ENCODE assay signal across 19 cellular contexts in the genomic region with DNA sequence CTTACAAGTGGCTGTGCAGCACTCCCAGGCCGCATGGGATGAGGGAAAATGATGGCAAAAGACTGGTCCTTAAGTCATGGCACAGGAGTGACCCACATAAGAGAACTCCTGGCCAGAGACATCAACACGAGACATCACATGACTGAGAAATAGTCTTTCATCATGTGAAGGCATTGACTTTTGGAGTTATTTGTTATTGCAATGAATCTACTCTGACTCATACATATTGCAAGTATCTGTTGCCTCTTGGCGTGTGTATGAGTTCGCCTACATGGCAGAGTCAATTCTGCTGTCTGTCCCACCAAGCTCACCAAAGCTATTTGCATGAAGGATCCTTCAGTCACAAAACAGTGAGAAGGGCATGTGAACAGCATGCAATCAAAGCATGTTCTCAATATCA. TPM values are rescaled to one million over a fixed set of nuclear protein-coding genes. Genes with fewer than 3 reads are reported as not detected.
DNase-seq lines count a peak whose midpoint lies in the region; ATAC-seq and TF ChIP-seq lines count a peak whose summit lies in the region.
"Had no signal": no experiment of that assay in that cellular context is flagged by ENCODE, and none has a peak within 500 bp of the region (broad histone marks: within the 10 kb centered on the region; RNA-seq: fewer than 3 reads in every experiment).

No MANE protein-coding gene starts in this region.

- TF ChIP-seq POLR2A in upper lobe of left lung (IDR thresholded peaks at IDR 0.05): no peak

- no peak for TF ChIP-seq CTCF in mammary epithelial cell (conservative IDR thresholded peaks at IDR 0.05 in 1 of 2, IDR thresholded peaks at IDR 0.05 in 1 of 2; ENCODE audit: extremely low read depth in 1 of 2, insufficient read depth in 1 of 2, low read depth in 1 of 2, low read length in 2 of 2)
- TF ChIP-seq CTCF in upper lobe of left lung (IDR thresholded peaks at IDR 0.05): no peak

- ATAC-seq in upper lobe of left lung (ENCODE audit: low FRiP score in 2 of 2) (peak in 1 of 2 donors; percentile 4), GM18498 (IDR thresholded peaks at IDR 0.05; ENCODE audit: unreplicated experiment) (no peak), HG02970 (IDR thresholded peaks at IDR 0.05; ENCODE audit: low FRiP score, unreplicated experiment) (no peak), HG03097 (IDR thresholded peaks at IDR 0.05; ENCODE audit: low FRiP score, unreplicated experiment) (no peak)
- ATAC-seq: K562 had no signal

- dilution Hi-C loops in mammary epithelial cell (cut with HindIII; ENCODE audit: low sequenced_read_pairs): no loop called here

- H3K36me3 ChIP-seq in GM23248 (ENCODE audit: low read depth) (no peaks in the 10 kb centered on the region), mammary epithelial cell (ENCODE audit: insufficient read depth, low read length) (no peaks in the 10 kb centered on the region), upper lobe of left lung (no peaks in the 10 kb centered on the region)

- H3K79me2 ChIP-seq in GM23248 (ENCODE audit: insufficient read depth) (no peaks in the 10 kb centered on the region), mammary epithelial cell (ENCODE audit: insufficient read depth, low read length) (no peaks in the 10 kb centered on the region)

- H3K4me1 ChIP-seq in GM23248 (ENCODE audit: insufficient read depth): peaks cover 50% of the 10 kb centered on the region
- H3K4me1 ChIP-seq in mammary epithelial cell (ENCODE audit: insufficient read depth, low read length): peaks cover 23% of the 10 kb centered on the region
- peaks cover 18 to 44% (median 25%) of the 10 kb centered on the region in 4 donors for H3K4me1 ChIP-seq in upper lobe of left lung

- peak overlapping the region; percentile 64 for H3K9ac ChIP-seq in GM23248
- no peak overlapping the region for H3K9ac ChIP-seq in mammary epithelial cell (ENCODE audit: insufficient read depth, low read length)

- intact Hi-C loops in mammary epithelial cell (cut with micrococcal nuclease): no loop called here

- peaks cover 34% of the 10 kb centered on the region for H3F3A ChIP-seq in GM23248 (ENCODE audit: insufficient read depth)

- 0 out of 2 replicates have a peak overlapping the region, but pooled peaks have one; percentile 55 for H2AFZ ChIP-seq in GM23248
- H2AFZ ChIP-seq in mammary epithelial cell (ENCODE audit: low read depth, low read length): no peak overlapping the region

- no TSS peak for BruUV-seq in mammary epithelial cell (replicated peaks; lab: Mats Ljungman, UMichigan)

- 13 to 16% methylated on average over 4 of the region's 4 CpGs for WGBS in GM23248 (ENCODE audit: low coverage in 1 of 2, low lambda C conversion rate in 2 of 2, missing lambda C conversion rate in 2 of 2), 2 experiments
- WGBS in mammary epithelial cell (ENCODE audit: low coverage, missing lambda C conversion rate): 47% methylated on average over 4 of the region's 4 CpGs
- 84 to 98% methylated on average over 4 of the region's 4 CpGs for WGBS in upper lobe of left lung, 2 donors

- H3K4me3 ChIP-seq in GM23248 (peak overlapping the region; percentile 10; the same call in 1 of the 2 replicates), mammary epithelial cell (replicated peaks in 1 of 3; ENCODE audit: insufficient read depth in 1 of 3, low read depth in 2 of 3, low read length in 3 of 3) (no peak overlapping the region), upper lobe of left lung (no peak overlapping the region)
- H3K4me3 ChIP-seq: K562 had no signal

- H4K20me1 ChIP-seq in GM23248 (ENCODE audit: insufficient read depth): no peaks in the 10 kb centered on the region
- H4K20me1 ChIP-seq in mammary epithelial cell (ENCODE audit: insufficient read depth, low read length): no peaks in the 10 kb centered on the region

- TF ChIP-seq EP300 in upper lobe of left lung (IDR thresholded peaks at IDR 0.05): no peak

- CTCF ChIA-PET in mammary epithelial cell (lab: Charles Lee; ENCODE audit: low non-redundant PET): interaction anchor here (0.6 to 1.0 kb wide), 2 partner anchors 12 to 1021 kb away, joined by 3 to 4 read pairs; no protein-coding TSS in a partner anchor

- no peaks in the 10 kb centered on the region for H3K9me3 ChIP-seq in GM23248 (ENCODE audit: low read depth)
- H3K9me3 ChIP-seq in mammary epithelial cell (replicated peaks; ENCODE audit: insufficient read depth, low read length): no peaks in the 10 kb centered on the region
- H3K9me3 ChIP-seq in upper lobe of left lung: no peaks in the 10 kb centered on the region

- no peaks in the 10 kb centered on the region for H3K9me2 ChIP-seq in GM23248 (ENCODE audit: insufficient read depth)

- H3K4me2 ChIP-seq in GM23248 (ENCODE audit: unreplicated experiment) (peak overlapping the region; percentile 55), mammary epithelial cell (ENCODE audit: insufficient read depth, low read depth, low read length) (no peak overlapping the region)

- H3K27me3 ChIP-seq in GM23248 (replicated peaks; ENCODE audit: insufficient read depth): no peaks in the 10 kb centered on the region
- no peaks in the 10 kb centered on the region for H3K27me3 ChIP-seq in mammary epithelial cell (ENCODE audit: insufficient read depth, low read length)
- H3K27me3 ChIP-seq in upper lobe of left lung: no peaks in the 10 kb centered on the region

- in situ Hi-C loops in GM23248 (cut with MboI) (no loop called here), mammary epithelial cell (cut with MboI; ENCODE audit: low sequenced_read_pairs in 2 of 2) (no loop called here)

- peak overlapping the region; percentile 85 for H3K27ac ChIP-seq in GM23248
- H3K27ac ChIP-seq in mammary epithelial cell (ENCODE audit: insufficient read depth, low read depth, low read length): no peak overlapping the region
- peak overlapping the region; percentile 7 to 58 (median 16) for H3K27ac ChIP-seq in upper lobe of left lung
- H3K27ac ChIP-seq: C4-2B had no signal

- DNase-seq in GM23248 (peak; percentile 92), mammary epithelial cell (peak; percentile 71), iris pigment epithelial cell (ENCODE audit: low read depth) (peak; percentile 47), upper lobe of left lung (no peak), NCI-H510A (lab: John Stamatoyannopoulos, UW) (no peak)
- DNase-seq: activated CD4-positive, alpha-beta T cell treated with anti-CD3 and anti-CD28 coated beads, Interleukin-2, amount 50 U/mL, for 48 hours; activated naive CD8-positive, alpha-beta T cell treated with anti-CD3 and anti-CD28 coated beads for 36 hours; activated T-cell treated with anti-CD3 and anti-CD28 coated beads, Interleukin-2, amount 50 U/mL, for 48 hours; DMS53; NCI-H1092 treated with DMSO at 0.1 percent for 48 hours; SW 1271 had no signal

RNA-seq across cellular contexts. Expression of a gene that starts 59.7 kb away (rescaled TPM):
- total RNA-seq in GM23248 (2014; rRNA removed; shearing (Covaris generic)): not detected in 2 replicates
- not detected in 2 replicates for polyA plus RNA-seq in GM23248 (2016; fragmentation: Nextera tagmentation; extraction: Ambion mirVana)
- total RNA-seq in mammary epithelial cell: not detected
- not detected for polyA plus RNA-seq in mammary epithelial cell
- polyA minus RNA-seq in mammary epithelial cell: not detected
- 10 to 100 TPM in 1 of 6 donors, 1 to 10 TPM in 1, under 1 TPM in 2, not detected in 2; 0.15 to 10.3 (median 1.3) TPM for total RNA-seq in upper lobe of left lung
- total RNA-seq: activated naive CD8-positive, alpha-beta T cell treated with anti-CD3 and anti-CD28 coated beads for 36 hours; RPMI7951 had no signal
- polyA plus RNA-seq: K562, keratinocyte, neural cell had no signal

Comparison
In these comparisons a context has a peak if more than half of its experiments do, and no peak if none do; other contexts are left out.
1. DNase-seq: peak in GM23248 (single experiment), mammary epithelial cell (single experiment) and iris pigment epithelial cell (single experiment); none in upper lobe of left lung (0 of 2) and NCI-H510A (single experiment).